In the genomic region with DNA sequence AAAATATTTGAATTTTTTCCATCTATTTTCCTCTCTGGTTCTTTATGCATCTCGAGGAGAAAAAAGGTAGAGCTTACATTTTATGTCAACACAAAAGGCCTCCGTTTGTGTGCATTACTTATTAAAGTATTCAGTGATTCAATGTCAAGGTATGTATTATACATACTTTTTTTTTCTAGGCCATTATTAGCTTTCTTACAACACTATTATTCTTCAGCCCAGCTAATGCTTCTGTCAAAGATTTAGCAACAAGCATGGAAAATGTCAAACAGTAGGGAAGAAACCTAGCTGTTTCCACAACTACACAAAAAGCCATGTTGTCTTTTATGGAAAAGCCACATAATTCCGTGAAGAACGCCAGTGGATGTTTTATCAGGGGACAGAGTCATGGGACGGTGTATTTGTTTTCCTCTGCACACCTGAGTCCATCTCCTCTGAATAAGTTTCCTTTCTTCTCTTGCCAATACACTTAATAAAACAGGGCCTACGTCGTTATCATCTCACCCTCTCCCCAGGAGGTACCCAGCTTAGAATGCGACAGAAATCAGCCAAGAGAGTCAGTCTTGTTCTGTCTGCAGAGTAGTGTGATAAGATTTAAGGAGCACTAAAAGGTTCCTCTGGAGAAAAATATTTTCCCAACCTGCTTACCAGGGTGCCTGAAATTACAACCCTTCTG, we compare ENCODE assay signal across 22 cellular contexts.
DNase-seq lines count a peak whose midpoint lies in the region; ATAC-seq and TF ChIP-seq lines count a peak whose summit lies in the region.
"Had no signal": no experiment of that assay in that cellular context is flagged by ENCODE, and none has a peak within 500 bp of the region (broad histone marks: within the 10 kb centered on the region; RNA-seq: fewer than 3 reads in every experiment).

No MANE protein-coding gene starts in this region.

- H3K27me3 ChIP-seq in left ventricle myocardium inferior (ENCODE audit: low read depth), result peaks cover 12% of the 10 kb centered on the region
- H3K27me3 ChIP-seq in mesendoderm (ENCODE audit: insufficient read depth, low read length, poor library complexity), result no peaks in the 10 kb centered on the region
- H3K27me3 ChIP-seq: BLaER1 treated with 17β-estradiol and CSF1 and Interleukin-3, amounts not matched to agents 10 nM and 100 nM had no signal

- DNase-seq in cardiac septum (ENCODE audit: low spot score) (peak; percentile 4), left ventricle myocardium inferior (no peak), mesendoderm (peak; percentile 83), DMS53 treated with DMSO at 0.1 percent for 48 hours (lab: John Stamatoyannopoulos, UW; ENCODE audit: unreplicated experiment) (no peak)
- no peak for DNase-seq in activated CD8-positive, alpha-beta memory T cell treated with anti-CD3 and anti-CD28 coated beads for 24 hours
- DNase-seq: AML-193; CD4-positive, alpha-beta T cell; GOT3; Karpas-422; NCI-H1092; NCI-H1417 treated with DMSO at 0.1 percent for 48 hours; NCI-H2029; NCI-H446 treated with DMSO at 0.1 percent for 48 hours; NCI-H526; SHP77 had no signal

- H3K27ac ChIP-seq in left ventricle myocardium inferior (replicated peaks) (no peak overlapping the region), VCaP (peak overlapping the region; percentile 36; the same call in 1 of the 2 replicates), mesendoderm (ENCODE audit: low read depth, low read length) (peak overlapping the region; percentile 49)
- H3K27ac ChIP-seq: BLaER1 treated with 17β-estradiol and CSF1 and Interleukin-3, amounts not matched to agents 10 nM and 100 nM; RWPE1 had no signal

- H3K36me3 ChIP-seq in left ventricle myocardium inferior, result no peaks in the 10 kb centered on the region
- no peaks in the 10 kb centered on the region for H3K36me3 ChIP-seq in mesendoderm (ENCODE audit: control insufficient read depth, insufficient read depth, low read length)
- H3K36me3 ChIP-seq: BLaER1 treated with 17β-estradiol and CSF1 and Interleukin-3, amounts not matched to agents 10 nM and 100 nM; HAP-1 had no signal

- H3K18ac ChIP-seq in mesendoderm (ENCODE audit: low read length), result no peak overlapping the region

- no peak overlapping the region for H3K4ac ChIP-seq in mesendoderm (ENCODE audit: low read depth, low read length)

- no peak overlapping the region for H2AK5ac ChIP-seq in mesendoderm (ENCODE audit: low read length)

- no peak for ATAC-seq in HG03354 (IDR thresholded peaks at IDR 0.05; ENCODE audit: poor library complexity, severe bottlenecking, unreplicated experiment)
- ATAC-seq: HepG2, Panc1 had no signal

- WGBS in mesendoderm (ENCODE audit: extremely low coverage, insufficient coverage, low lambda C conversion rate), result no CpG with 5 or more reads among the region's 8 CpGs

- no peak overlapping the region for H3K9ac ChIP-seq in mesendoderm (ENCODE audit: low read length)
- H3K9ac ChIP-seq: BLaER1 treated with 17β-estradiol and CSF1 and Interleukin-3, amounts not matched to agents 10 nM and 100 nM had no signal

- intact Hi-C loops in cardiac septum (cut with DNase I) (no loop called here), left ventricle myocardium inferior (cut with micrococcal nuclease) (no loop called here)

- H2BK15ac ChIP-seq in mesendoderm (replicated peaks; ENCODE audit: low read depth), result no peak overlapping the region

- H4K8ac ChIP-seq in mesendoderm (ENCODE audit: low read depth, low read length), result no peak overlapping the region

- H2BK120ac ChIP-seq in mesendoderm (ENCODE audit: low read depth, low read length), result no peak overlapping the region

- H4K5ac ChIP-seq in mesendoderm (ENCODE audit: low read length), result no peak overlapping the region

- TF ChIP-seq CTCF in left ventricle myocardium inferior (IDR thresholded peaks at IDR 0.05; ENCODE audit: borderline replicate concordance) (no peak), VCaP (conservative IDR thresholded peaks at IDR 0.05) (no peak)

- H3K56ac ChIP-seq in mesendoderm (ENCODE audit: low read length), result no peak overlapping the region

- no peaks in the 10 kb centered on the region for H3K79me1 ChIP-seq in mesendoderm (ENCODE audit: low read length)

- no peaks in the 10 kb centered on the region for H3K79me2 ChIP-seq in mesendoderm (ENCODE audit: control insufficient read depth, insufficient read depth, low read length)

- H3K23ac ChIP-seq in mesendoderm (ENCODE audit: low read length), result no peak overlapping the region

- H3K4me1 ChIP-seq in left ventricle myocardium inferior (no peaks in the 10 kb centered on the region), mesendoderm (ENCODE audit: control insufficient read depth, low read depth, low read length) (peaks cover 2% of the 10 kb centered on the region)
- H3K4me1 ChIP-seq: BLaER1 treated with 17β-estradiol and CSF1 and Interleukin-3, amounts not matched to agents 10 nM and 100 nM; HAP-1 had no signal

- no peak overlapping the region for H3K4me2 ChIP-seq in mesendoderm (ENCODE audit: low read length)
- H3K4me2 ChIP-seq: BLaER1 treated with 17β-estradiol and CSF1 and Interleukin-3, amounts not matched to agents 10 nM and 100 nM had no signal

- no peaks in the 10 kb centered on the region for H3K9me3 ChIP-seq in left ventricle myocardium inferior (replicated peaks)
- H3K9me3 ChIP-seq: HAP-1 had no signal

- no peak overlapping the region for H3K4me3 ChIP-seq in left ventricle myocardium inferior
- H3K4me3 ChIP-seq in mesendoderm (ENCODE audit: low read length), result no peak overlapping the region
- H3K4me3 ChIP-seq: BLaER1 treated with 17β-estradiol and CSF1 and Interleukin-3, amounts not matched to agents 10 nM and 100 nM; HAP-1 had no signal

- H2BK5ac ChIP-seq in mesendoderm (ENCODE audit: low read length), result no peak overlapping the region

Comparison
In these comparisons a context has a peak if more than half of its experiments do, and no peak if none do; other contexts are left out.
1. DNase-seq: peak in cardiac septum (single experiment) and mesendoderm (single experiment); none in left ventricle myocardium inferior (single experiment), activated CD8-positive, alpha-beta memory T cell treated with anti-CD3 and anti-CD28 coated beads for 24 hours (single experiment) and DMS53 treated with DMSO at 0.1 percent for 48 hours (single experiment).